ENCODE assay signal across 15 cellular contexts in genomic region chr1:113185463-113186104, GRCh38.
DNase-seq lines count a peak whose midpoint lies in the region; ATAC-seq lines count a peak whose summit lies in the region.
"Had no signal": no experiment of that assay in that cellular context is flagged by ENCODE, and none has a peak within 500 bp of the region (broad histone marks: within the 10 kb centered on the region; RNA-seq: fewer than 3 reads in every experiment).

No MANE protein-coding gene starts in this region.

- CTCF ChIA-PET in naive thymus-derived CD4-positive, alpha-beta T cell (lab: Charles Lee): no interaction called here

- POLR2A ChIA-PET in naive thymus-derived CD4-positive, alpha-beta T cell (lab: Charles Lee): no interaction called here

- H3K36me3 Mint-ChIP-seq in naive thymus-derived CD4-positive, alpha-beta T cell: no peaks in the 10 kb centered on the region
- H3K36me3 Mint-ChIP-seq: naive thymus-derived CD8-positive, alpha-beta T cell had no signal

- no peaks in the 10 kb centered on the region for H3K36me3 ChIP-seq in naive thymus-derived CD4-positive, alpha-beta T cell (ENCODE audit: control insufficient read depth in 2 of 3, insufficient read depth in 3 of 3, low read length in 3 of 3)
- H3K36me3 ChIP-seq: spleen had no signal

- H3K27me3 ChIP-seq in naive thymus-derived CD4-positive, alpha-beta T cell (ENCODE audit: control insufficient read depth in 2 of 2, insufficient read depth in 2 of 2, low read length in 2 of 2): no peaks in the 10 kb centered on the region

- peaks cover 0 to 2% (median 0%) of the 10 kb centered on the region in 7 donors for H3K4me1 Mint-ChIP-seq in naive thymus-derived CD4-positive, alpha-beta T cell
- H3K4me1 Mint-ChIP-seq: naive thymus-derived CD8-positive, alpha-beta T cell had no signal

- H3K9me3 ChIP-seq in naive thymus-derived CD4-positive, alpha-beta T cell (ENCODE audit: control insufficient read depth in 2 of 3, low read length in 3 of 3): no peaks in the 10 kb centered on the region
- H3K9me3 ChIP-seq: spleen had no signal

- peak; percentile 98 for ATAC-seq in GM18868 (IDR thresholded peaks at IDR 0.05; ENCODE audit: unreplicated experiment)
- ATAC-seq in GM21515 (IDR thresholded peaks at IDR 0.05; ENCODE audit: unreplicated experiment): peak; percentile 83
- ATAC-seq in HG03060 (IDR thresholded peaks at IDR 0.05; ENCODE audit: low read depth, unreplicated experiment): peak; percentile 95
- ATAC-seq in naive thymus-derived CD4-positive, alpha-beta T cell: no peak
- ATAC-seq: esophagus mucosa; HepG2; naive thymus-derived CD8-positive, alpha-beta T cell had no signal

- intact Hi-C loops in naive thymus-derived CD4-positive, alpha-beta T cell (cut with micrococcal nuclease): no loop called here

- peaks cover 0 to 14% (median 2%) of the 10 kb centered on the region in 11 donors for H3K9me3 Mint-ChIP-seq in naive thymus-derived CD4-positive, alpha-beta T cell
- H3K9me3 Mint-ChIP-seq: activated T-helper 2 cell treated with anti-CD3 and anti-CD28 coated beads, Interferon-gamma antibody, Interleukin-2, Interleukin-4, amounts not matched to agents 10 μg/mL and 5 μg/mL and 100 μg/mL, durations not matched to agents 14 hours and 24 hours and 36 hours had no signal

- H3K27me3 Mint-ChIP-seq in naive thymus-derived CD4-positive, alpha-beta T cell: peaks cover 10 to 35% (median 24%) of the 10 kb centered on the region in 5 donors

- no peaks in the 10 kb centered on the region for H3K4me1 ChIP-seq in naive thymus-derived CD4-positive, alpha-beta T cell (ENCODE audit: control insufficient read depth in 2 of 2, insufficient read depth in 2 of 2, low read length in 2 of 2)
- H3K4me1 ChIP-seq: spleen had no signal

- peak; percentile 83 for DNase-seq in NCI-H526 treated with DMSO at 0.1 percent for 48 hours (lab: John Stamatoyannopoulos, UW)
- DNase-seq in GF-D8 (lab: John Stamatoyannopoulos, UW): no peak
- DNase-seq in HPDE6-E6E7 (ENCODE audit: extremely low spot score): no peak
- no peak for DNase-seq in naive thymus-derived CD4-positive, alpha-beta T cell
- DNase-seq in NCI-H2227 treated with DMSO at 0.1 percent for 48 hours (lab: John Stamatoyannopoulos, UW): no peak
- DNase-seq: naive thymus-derived CD8-positive, alpha-beta T cell; NCI-H187 treated with DMSO at 0.1 percent for 48 hours; RPMI8226; spleen had no signal

- no peak overlapping the region for H3K4me3 Mint-ChIP-seq in naive thymus-derived CD4-positive, alpha-beta T cell
- H3K4me3 Mint-ChIP-seq: naive thymus-derived CD8-positive, alpha-beta T cell had no signal

- no peak overlapping the region for H3K27ac ChIP-seq in naive thymus-derived CD4-positive, alpha-beta T cell (ENCODE audit: low read depth, low read length)
- H3K27ac ChIP-seq: spleen had no signal

- no peak overlapping the region for H3K27ac Mint-ChIP-seq in naive thymus-derived CD4-positive, alpha-beta T cell
- H3K27ac Mint-ChIP-seq: activated T-helper 2 cell treated with anti-CD3 and anti-CD28 coated beads, Interferon-gamma antibody, Interleukin-2, Interleukin-4, amounts not matched to agents 10 μg/mL and 5 μg/mL and 100 μg/mL, durations not matched to agents 14 hours and 24 hours and 36 hours; naive thymus-derived CD8-positive, alpha-beta T cell had no signal

- no peak overlapping the region for H3K4me3 ChIP-seq in naive thymus-derived CD4-positive, alpha-beta T cell (ENCODE audit: low read length)
- H3K4me3 ChIP-seq: spleen had no signal
